11 cellular contexts compared by ENCODE assay signal in the genomic region with DNA sequence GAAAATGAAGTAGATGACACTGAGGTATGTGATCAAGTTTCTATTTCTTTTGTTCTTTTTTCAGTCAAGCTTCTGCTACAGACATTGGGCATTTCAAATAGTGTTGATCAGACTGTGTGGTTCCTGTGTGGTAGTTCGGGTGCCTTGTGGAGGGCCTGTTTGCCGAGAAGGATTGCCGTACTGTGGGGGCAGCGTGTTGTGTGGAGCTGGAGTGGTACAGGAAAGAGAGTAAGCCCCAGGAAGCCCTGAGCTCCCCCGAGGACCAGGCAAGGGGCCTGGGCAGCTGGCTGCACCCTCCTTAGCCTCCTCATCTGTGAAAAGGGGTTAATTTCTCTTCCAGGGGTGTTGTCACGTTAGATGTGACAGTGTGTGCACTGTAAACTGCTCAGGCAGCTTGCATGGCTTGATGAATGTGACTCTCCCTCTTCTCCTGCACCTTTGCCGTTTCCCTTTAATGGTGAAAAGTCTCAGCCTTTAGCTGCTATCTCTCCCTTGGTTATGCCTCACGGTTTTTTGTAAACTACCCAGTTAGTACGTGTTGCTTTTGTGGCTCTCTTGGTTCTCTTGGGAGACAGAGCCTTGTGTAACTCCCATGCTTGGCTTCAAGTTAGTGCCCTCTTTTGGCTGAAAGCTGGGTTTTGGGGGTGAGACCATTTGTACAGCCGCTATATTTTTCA. TPM values are rescaled to one million over a fixed set of nuclear protein-coding genes. Genes with fewer than 3 reads are reported as not detected.
DNase-seq lines count a peak whose midpoint lies in the region; ATAC-seq and TF ChIP-seq lines count a peak whose summit lies in the region.
"Had no signal": no experiment of that assay in that cellular context is flagged by ENCODE, and none has a peak within 500 bp of the region (broad histone marks: within the 10 kb centered on the region; RNA-seq: fewer than 3 reads in every experiment).

No MANE protein-coding gene starts in this region.

- H3K36me3 ChIP-seq in esophagus squamous epithelium (peaks cover 10 to 65% (median 12%) of the 10 kb centered on the region in 3 donors), sigmoid colon (peaks cover 28 to 59% (median 33%) of the 10 kb centered on the region in 4 donors)

- H3K4me3 Mint-ChIP-seq in activated CD4-positive, alpha-beta T cell treated with anti-CD3 and anti-CD28 coated beads, Interleukin-2, amount 10 ng/mL, durations not matched to agents 7 days and 5 days: no peak overlapping the region
- H3K4me3 Mint-ChIP-seq in activated CD4-positive, alpha-beta T cell treated with anti-CD3 and anti-CD28 coated beads for 36 hours: no peak overlapping the region
- peak overlapping the region in 2 of 3 donors; percentile 31 to 84 for H3K4me3 Mint-ChIP-seq in T-cell

- no peak for ATAC-seq in activated CD4-positive, alpha-beta T cell treated with anti-CD3 and anti-CD28 coated beads for 36 hours
- ATAC-seq in T-cell (replicated peaks in 1 of 4): no peak

- CTCF ChIA-PET in activated CD4-positive, alpha-beta T cell treated with anti-CD3 and anti-CD28 coated beads, Interleukin-2, amount 10 ng/mL, durations not matched to agents 7 days and 5 days (lab: Charles Lee): no interaction called here
- CTCF ChIA-PET in activated CD4-positive, alpha-beta T cell treated with anti-CD3 and anti-CD28 coated beads for 36 hours (lab: Charles Lee): interaction anchor here (0.7 kb wide), 1 partner anchor 399 kb away, joined by 3 read pairs; no protein-coding TSS in a partner anchor
- CTCF ChIA-PET in T-cell (lab: Charles Lee): no interaction called here

- H3K27ac ChIP-seq in esophagus squamous epithelium (peak overlapping the region in 3 of 4 donors; percentile 24 to 99 (median 96)), sigmoid colon (peak overlapping the region; percentile 1 to 98 (median 61))

- H3K9me3 Mint-ChIP-seq in activated CD4-positive, alpha-beta T cell treated with anti-CD3 and anti-CD28 coated beads, Interleukin-2, amount 10 ng/mL, durations not matched to agents 7 days and 5 days: no peaks in the 10 kb centered on the region
- H3K9me3 Mint-ChIP-seq in activated CD4-positive, alpha-beta T cell treated with anti-CD3 and anti-CD28 coated beads for 36 hours (ENCODE audit: low read depth): no peaks in the 10 kb centered on the region
- H3K9me3 Mint-ChIP-seq in T-cell: no peaks in the 10 kb centered on the region

- H3K27me3 Mint-ChIP-seq in activated CD4-positive, alpha-beta T cell treated with anti-CD3 and anti-CD28 coated beads, Interleukin-2, amount 10 ng/mL, durations not matched to agents 7 days and 5 days: no peaks in the 10 kb centered on the region
- H3K27me3 Mint-ChIP-seq in activated CD4-positive, alpha-beta T cell treated with anti-CD3 and anti-CD28 coated beads for 36 hours: no peaks in the 10 kb centered on the region
- H3K27me3 Mint-ChIP-seq in T-cell: no peaks in the 10 kb centered on the region

- no peak for TF ChIP-seq EP300 in sigmoid colon (IDR thresholded peaks at IDR 0.05)

- POLR2A ChIA-PET in activated CD4-positive, alpha-beta T cell treated with anti-CD3 and anti-CD28 coated beads, Interleukin-2, amount 10 ng/mL, durations not matched to agents 7 days and 5 days (lab: Charles Lee): no interaction called here
- POLR2A ChIA-PET in activated CD4-positive, alpha-beta T cell treated with anti-CD3 and anti-CD28 coated beads for 36 hours (lab: Charles Lee): no interaction called here
- POLR2A ChIA-PET in T-cell (lab: Charles Lee): interaction anchor here in 1 of 2 donors (0.5 kb wide), 1 partner anchor 190 kb away, joined by 3 read pairs; no protein-coding TSS in a partner anchor

- intact Hi-C loops in activated CD4-positive, alpha-beta T cell treated with anti-CD3 and anti-CD28 coated beads for 36 hours (cut with DNase I, micrococcal nuclease): no loop called here
- intact Hi-C loops in esophagus squamous epithelium (cut with DNase I): no loop called here
- intact Hi-C loops in sigmoid colon (cut with DNase I): no loop called here

- no peak for TF ChIP-seq POLR2A in esophagus squamous epithelium (IDR thresholded peaks at IDR 0.05)
- no peak for TF ChIP-seq POLR2A in sigmoid colon (IDR thresholded peaks at IDR 0.05)

- peaks cover 73% of the 10 kb centered on the region for H3K4me1 Mint-ChIP-seq in activated CD4-positive, alpha-beta T cell treated with anti-CD3 and anti-CD28 coated beads, Interleukin-2, amount 10 ng/mL, durations not matched to agents 7 days and 5 days
- peaks cover 62% of the 10 kb centered on the region for H3K4me1 Mint-ChIP-seq in activated CD4-positive, alpha-beta T cell treated with anti-CD3 and anti-CD28 coated beads for 36 hours
- peaks cover 67 to 74% (median 71%) of the 10 kb centered on the region in 3 donors for H3K4me1 Mint-ChIP-seq in T-cell

- TF ChIP-seq CTCF in esophagus squamous epithelium (IDR thresholded peaks at IDR 0.05) (no peak), sigmoid colon (IDR thresholded peaks at IDR 0.05) (no peak)

- 50 to 51% methylated on average over 7 to 10 of the region's 10 CpGs for WGBS in esophagus squamous epithelium, 2 donors
- 81 to 84% methylated on average over 10 of the region's 10 CpGs for WGBS in sigmoid colon, 2 donors

- peak overlapping the region in 1 of 4 donors; percentile 22 for H3K4me3 ChIP-seq in esophagus squamous epithelium
- H3K4me3 ChIP-seq in sigmoid colon: no peak overlapping the region
- H3K4me3 ChIP-seq: MG63 had no signal

- H3K27ac Mint-ChIP-seq in activated CD4-positive, alpha-beta T cell treated with anti-CD3 and anti-CD28 coated beads, Interleukin-2, amount 10 ng/mL, durations not matched to agents 7 days and 5 days: peak overlapping the region; percentile 65
- H3K27ac Mint-ChIP-seq in activated CD4-positive, alpha-beta T cell treated with anti-CD3 and anti-CD28 coated beads for 36 hours: no peak overlapping the region
- peak overlapping the region; percentile 66 to 83 for H3K27ac Mint-ChIP-seq in T-cell

- no peaks in the 10 kb centered on the region for H3K9me3 ChIP-seq in esophagus squamous epithelium
- H3K9me3 ChIP-seq in sigmoid colon: no peaks in the 10 kb centered on the region
- H3K9me3 ChIP-seq: MG63 had no signal

- no peak for DNase-seq in activated CD4-positive, alpha-beta T cell treated with anti-CD3 and anti-CD28 coated beads, Interleukin-2, amount 10 ng/mL, durations not matched to agents 7 days and 5 days
- DNase-seq in activated CD4-positive, alpha-beta T cell treated with anti-CD3 and anti-CD28 coated beads for 36 hours: no peak
- DNase-seq in T-cell (no peak), esophagus squamous epithelium (lab: John Stamatoyannopoulos, UW) (no peak), sigmoid colon (no peak), DMS53 treated with DMSO at 0.1 percent for 48 hours (lab: John Stamatoyannopoulos, UW; ENCODE audit: unreplicated experiment) (no peak), RKO (ENCODE audit: low spot score) (no peak), NCI-H345 treated with DMSO at 0.1 percent for 48 hours (lab: John Stamatoyannopoulos, UW; ENCODE audit: unreplicated experiment) (no peak)
- DNase-seq: ACHN, MG63, NCI-H526 treated with DMSO at 0.1 percent for 48 hours had no signal

- H3K36me3 Mint-ChIP-seq in activated CD4-positive, alpha-beta T cell treated with anti-CD3 and anti-CD28 coated beads, Interleukin-2, amount 10 ng/mL, durations not matched to agents 7 days and 5 days (ENCODE audit: low read depth): peaks cover 73% of the 10 kb centered on the region
- peaks cover 73% of the 10 kb centered on the region for H3K36me3 Mint-ChIP-seq in activated CD4-positive, alpha-beta T cell treated with anti-CD3 and anti-CD28 coated beads for 36 hours (ENCODE audit: low read depth)
- H3K36me3 Mint-ChIP-seq in T-cell: peaks cover 57% of the 10 kb centered on the region

- H3K27me3 ChIP-seq in esophagus squamous epithelium (no peaks in the 10 kb centered on the region), sigmoid colon (no peaks in the 10 kb centered on the region)
- H3K27me3 ChIP-seq: MG63 had no signal

- H3K4me1 ChIP-seq in esophagus squamous epithelium: peaks cover 30 to 51% (median 38%) of the 10 kb centered on the region in 3 donors
- H3K4me1 ChIP-seq in sigmoid colon: peaks cover 0 to 52% (median 46%) of the 10 kb centered on the region in 4 donors

RNA-seq across cellular contexts. Expression of a gene that starts 19.5 kb away (rescaled TPM):
- 1 to 10 TPM; 7.1 to 9.1 TPM for total RNA-seq in activated CD4-positive, alpha-beta T cell treated with anti-CD3 and anti-CD28 coated beads, Interleukin-2, amount 10 ng/mL, durations not matched to agents 7 days and 5 days
- total RNA-seq in activated CD4-positive, alpha-beta T cell treated with anti-CD3 and anti-CD28 coated beads for 36 hours: 10 to 100 TPM; 10.0 to 14.2 TPM
- total RNA-seq in T-cell (10 to 100 TPM in 3 of 5 donors, 1 to 10 TPM in 2; 5.2 to 18.8 (median 12.0) TPM), esophagus squamous epithelium (10 to 100 TPM in 1 of 4 donors, 1 to 10 TPM in 3; 3.2 to 15.1 (median 8.7) TPM), sigmoid colon (10 to 100 TPM; 18.6 to 59.2 (median 31.2) TPM)
- 10 to 100 TPM in 2 of 3 donors, 1 to 10 TPM in 1; 4.4 to 18.6 (median 10.1) TPM for polyA plus RNA-seq in sigmoid colon

Comparison
In these comparisons a context has a peak if more than half of its experiments do, and no peak if none do; other contexts are left out.
1. H3K4me3 Mint-ChIP-seq: peak in T-cell (2 of 3); none in activated CD4-positive, alpha-beta T cell treated with anti-CD3 and anti-CD28 coated beads, Interleukin-2, amount 10 ng/mL, durations not matched to agents 7 days and 5 days (single experiment) and activated CD4-positive, alpha-beta T cell treated with anti-CD3 and anti-CD28 coated beads for 36 hours (single experiment).